1 cellular context compared by ENCODE assay signal in genomic region chr14:20468773-20469241, GRCh38.
TF ChIP-seq lines count a peak whose summit lies in the region.

No MANE protein-coding gene starts in this region.

TF ChIP-seq in endothelial cell of umbilical vein, 7 proteins besides CTCF, POLR2A, EP300 and RAD21 (continued from another document):
- TF ChIP-seq MAX (IDR thresholded peaks at IDR 0.05; ENCODE audit: insufficient read depth, insufficient read length) = no peak
- TF ChIP-seq JUN (IDR thresholded peaks at IDR 0.05; ENCODE audit: borderline replicate concordance, insufficient read depth, insufficient read length, low read depth) = no peak
- TF ChIP-seq FOS (IDR thresholded peaks at IDR 0.05; ENCODE audit: borderline replicate concordance, insufficient read depth, low read length) = no peak
- TF ChIP-seq MYC (IDR thresholded peaks at IDR 0.05; ENCODE audit: low read depth, low read length) = no peak
- TF ChIP-seq EZH2 (IDR thresholded peaks at IDR 0.05; ENCODE audit: borderline replicate concordance, low read depth, low read length, severe bottlenecking) = no peak
